Comparison of ENCODE assay signal across 26 cellular contexts in the genomic region with DNA sequence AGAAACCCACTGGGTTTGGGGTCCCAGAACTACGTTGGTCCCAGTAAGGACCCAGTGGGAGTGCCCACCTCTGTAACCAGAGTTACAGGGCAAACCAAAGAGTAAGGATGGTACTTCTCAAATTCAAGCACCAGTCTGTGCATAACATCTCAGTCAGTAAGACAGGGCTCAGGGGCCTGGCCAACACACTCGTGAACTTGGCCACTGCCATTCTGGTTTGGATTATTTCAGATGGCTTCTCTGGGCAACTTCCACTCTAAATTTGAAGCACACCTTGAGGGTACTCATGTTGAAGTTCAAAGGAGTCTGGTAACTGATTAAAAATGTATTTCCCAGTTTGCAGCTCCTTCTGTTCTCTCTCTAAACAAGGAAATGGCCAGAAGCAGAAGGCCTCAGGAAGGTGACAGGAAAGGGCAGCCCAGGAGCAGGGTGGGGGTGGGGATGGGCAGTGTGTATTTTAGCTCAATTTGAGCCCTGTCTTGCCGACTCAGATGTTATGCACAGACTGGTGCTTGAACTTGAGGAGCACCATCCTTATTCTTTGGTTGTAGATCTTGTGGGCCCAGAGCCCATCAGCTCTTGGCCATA.
"Had no signal": no experiment of that assay in that cellular context is flagged by ENCODE, and none has a peak within 500 bp of the region (broad histone marks: within the 10 kb centered on the region; RNA-seq: fewer than 3 reads in every experiment).

No MANE protein-coding gene starts in this region.

- H3K36me3 ChIP-seq: colonic mucosa, esophagus squamous epithelium, gastrocnemius medialis, heart right ventricle had no signal

- H3K9me3 ChIP-seq: colonic mucosa, esophagus squamous epithelium, gastrocnemius medialis, heart right ventricle, mucosa of descending colon had no signal

- H3K4me1 ChIP-seq: colonic mucosa had no signal

- H3K4me3 ChIP-seq: colonic mucosa, esophagus squamous epithelium, gastrocnemius medialis, heart right ventricle, mucosa of descending colon had no signal

- ATAC-seq: effector memory CD8-positive, alpha-beta T cell; esophagus mucosa; gastrocnemius medialis; heart right ventricle; left colon; left lobe of liver; left ventricle myocardium superior; mucosa of descending colon had no signal

- H3K27ac ChIP-seq: colonic mucosa, epithelial cell of prostate, esophagus squamous epithelium, gastrocnemius medialis, heart right ventricle had no signal

- H3K27me3 ChIP-seq: colonic mucosa, esophagus squamous epithelium, gastrocnemius medialis, heart right ventricle had no signal

- DNase-seq: colonic mucosa; cortex of kidney; effector CD8-positive, alpha-beta T cell; effector memory CD8-positive, alpha-beta T cell; endodermal cell; erythroblast; esophagus squamous epithelium; foreskin fibroblast; foreskin melanocyte; gastrocnemius medialis; glutamatergic neuron; head of caudate nucleus; heart right ventricle; hippocampal formation; immature natural killer cell; islet precursor cell; kidney; kidney glomerular epithelial cell; left colon; left ventricle myocardium superior; mesenchymal stem cell; mucosa of descending colon; naive B cell had no signal
